11 cellular contexts compared by ENCODE assay signal in the genomic region with DNA sequence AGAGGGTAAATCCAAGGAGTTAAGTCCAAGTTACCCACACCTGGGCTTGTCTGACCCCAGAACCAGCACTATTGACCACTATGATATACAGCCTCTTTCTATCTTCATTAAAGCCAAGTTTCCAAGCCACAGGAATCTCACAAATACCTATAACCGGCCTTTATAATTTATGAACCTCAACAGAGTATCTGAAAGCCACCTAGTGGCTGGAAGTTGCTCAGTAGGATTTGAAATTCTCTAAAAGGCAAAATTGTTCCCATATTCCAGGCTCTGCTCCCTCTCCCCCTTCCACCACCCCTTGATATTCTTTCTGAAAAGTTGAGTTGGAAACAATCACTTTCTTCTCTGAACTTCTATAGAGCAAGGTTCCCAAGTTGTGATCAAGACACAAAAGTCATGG.
A peak's percentile ranks its signal among the peaks of the same experiment; 100 is the strongest.
DNase-seq lines count a peak whose midpoint lies in the region; TF ChIP-seq lines count a peak whose summit lies in the region.
"Had no signal": no experiment of that assay in that cellular context is flagged by ENCODE, and none has a peak within 500 bp of the region (broad histone marks: within the 10 kb centered on the region; RNA-seq: fewer than 3 reads in every experiment).

No MANE protein-coding gene starts in this region.

- H3K27ac ChIP-seq in stomach, result no peak overlapping the region

- H3K27me3 ChIP-seq in kidney epithelial cell (ENCODE audit: control insufficient read depth, insufficient read depth, low read length) (no peaks in the 10 kb centered on the region), stomach (no peaks in the 10 kb centered on the region)

- peak; percentile 66 for TF ChIP-seq CTCF in Calu3 (IDR thresholded peaks at IDR 0.05; ENCODE audit: unreplicated experiment)
- peak; percentile 67 for TF ChIP-seq CTCF in HFFc6 (IDR thresholded peaks at IDR 0.05)
- 0 out of 2 replicates have a peak, but pooled peaks have one; percentile 7 for TF ChIP-seq CTCF in WI38 (IDR thresholded peaks at IDR 0.05; ENCODE audit: low read depth, low read length)
- peak; percentile 50 for TF ChIP-seq CTCF in kidney epithelial cell (IDR thresholded peaks at IDR 0.05; ENCODE audit: insufficient read depth, low read length, poor library complexity, severe bottlenecking)
- peak in 1 of 7 experiments; percentile 17 for TF ChIP-seq CTCF in stomach (IDR thresholded peaks at IDR 0.05)

- H3K4me3 Mint-ChIP-seq in Calu3 (ENCODE audit: low read depth, unreplicated experiment) (no peak overlapping the region), HFFc6 (no peak overlapping the region)
- H3K4me3 Mint-ChIP-seq: T-cell had no signal

- H3K27me3 Mint-ChIP-seq in Calu3 (ENCODE audit: unreplicated experiment) (peaks cover 33% of the 10 kb centered on the region), HFFc6 (ENCODE audit: insufficient read depth) (no peaks in the 10 kb centered on the region)

- no peak overlapping the region for H3K27ac Mint-ChIP-seq in Calu3 (ENCODE audit: unreplicated experiment)
- H3K27ac Mint-ChIP-seq in HFFc6, result no peak overlapping the region
- H3K27ac Mint-ChIP-seq: T-cell had no signal

- CTCF ChIA-PET in Calu3 (lab: Charles Lee), result interaction anchor here (2.0 kb wide), 1 partner anchor 80 kb away, joined by 6 read pairs; no protein-coding TSS in a partner anchor

- no peaks in the 10 kb centered on the region for H3K9me3 ChIP-seq in stomach

- no peak for TF ChIP-seq POLR2A in stomach (IDR thresholded peaks at IDR 0.05)

- H3K36me3 Mint-ChIP-seq in Calu3 (ENCODE audit: insufficient read depth, unreplicated experiment) (no peaks in the 10 kb centered on the region), HFFc6 (ENCODE audit: low read depth) (no peaks in the 10 kb centered on the region)
- H3K36me3 Mint-ChIP-seq: T-cell had no signal

- DNase-seq in Calu3 (no peak), HFFc6 (no peak), kidney epithelial cell (ENCODE audit: low read depth) (no peak), stomach (no peak), DMS153 (lab: John Stamatoyannopoulos, UW) (no peak), SKM-1 (lab: John Stamatoyannopoulos, UW; ENCODE audit: unreplicated experiment) (no peak), COR-L47 (lab: John Stamatoyannopoulos, UW) (no peak)
- DNase-seq: amniotic stem cell, NCI-H526, T-cell had no signal

- no peak for TF ChIP-seq EP300 in stomach (IDR thresholded peaks at IDR 0.05)

- 40 to 60% (median 54%) methylated on average over 1 of the region's 1 CpG for WGBS in stomach, 5 donors

- intact Hi-C loops in Calu3 (cut with micrococcal nuclease; ENCODE audit: unreplicated experiment) (loop anchor here (1.0 kb wide), 1 partner anchor 80 kb away; no protein-coding TSS in a partner anchor), stomach (cut with DNase I; ENCODE audit: low total_unique reads) (no loop called here)

- H3K36me3 ChIP-seq in kidney epithelial cell (ENCODE audit: control insufficient read depth, insufficient read depth, low read length), result no peaks in the 10 kb centered on the region
- no peaks in the 10 kb centered on the region for H3K36me3 ChIP-seq in stomach

- H3K4me1 Mint-ChIP-seq in Calu3 (ENCODE audit: low read depth, unreplicated experiment), result no peaks in the 10 kb centered on the region
- H3K4me1 Mint-ChIP-seq in HFFc6 (ENCODE audit: low read depth), result no peaks in the 10 kb centered on the region
- H3K4me1 Mint-ChIP-seq: T-cell had no signal

- H3K4me1 ChIP-seq in stomach, result no peaks in the 10 kb centered on the region

- H3K4me3 ChIP-seq in WI38 (ENCODE audit: low read depth, low read length), result no peak overlapping the region
- no peak overlapping the region for H3K4me3 ChIP-seq in kidney epithelial cell (ENCODE audit: low read depth, low read length)
- H3K4me3 ChIP-seq in stomach, result no peak overlapping the region

- H3K9me3 Mint-ChIP-seq in Calu3 (ENCODE audit: low read depth, unreplicated experiment) (no peaks in the 10 kb centered on the region), HFFc6 (peaks cover 33% of the 10 kb centered on the region)
- H3K9me3 Mint-ChIP-seq: T-cell had no signal

- BruUV-seq in Calu3 (replicated peaks; lab: Mats Ljungman, UMichigan), result no TSS peak
